Comparison of ENCODE assay signal across 21 cellular contexts in the genomic region with DNA sequence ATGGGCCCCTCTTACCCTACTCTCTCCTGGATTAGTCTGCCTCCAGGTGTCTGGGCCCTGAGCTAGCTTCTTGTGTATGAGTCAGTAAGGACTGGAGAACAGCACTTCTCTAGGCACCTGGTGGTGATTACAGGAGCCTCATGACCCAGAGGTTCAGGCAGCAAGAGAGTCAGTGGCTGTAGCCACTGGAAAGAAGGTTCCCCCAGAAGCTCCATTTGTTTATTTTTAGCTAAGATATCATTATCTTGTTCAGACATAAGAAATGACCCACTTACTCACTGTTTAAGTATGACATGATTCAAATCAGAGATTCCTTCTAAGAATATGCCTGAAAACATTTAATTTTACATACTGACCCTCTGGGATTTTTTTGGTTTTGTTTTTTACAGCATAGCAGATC. TPM values are rescaled to one million over a fixed set of nuclear protein-coding genes. Genes with fewer than 3 reads are reported as not detected.
DNase-seq lines count a peak whose midpoint lies in the region; ATAC-seq and TF ChIP-seq lines count a peak whose summit lies in the region.
"Had no signal": no experiment of that assay in that cellular context is flagged by ENCODE, and none has a peak within 500 bp of the region (broad histone marks: within the 10 kb centered on the region; RNA-seq: fewer than 3 reads in every experiment).

No MANE protein-coding gene starts in this region.

- DNase-seq in mammary epithelial cell (no peak), breast epithelium (ENCODE audit: low spot score in 2 of 2) (no peak), Panc1 (ENCODE audit: low read depth, low spot score) (no peak), fibroblast of villous mesenchyme (ENCODE audit: low read depth) (peak; percentile 11), dermis blood vessel endothelial cell (no peak), putamen (ENCODE audit: low spot score) (no peak), NOMO-1 treated with DMSO at 0.1 percent for 48 hours (lab: John Stamatoyannopoulos, UW; ENCODE audit: unreplicated experiment) (no peak), GM20000 (ENCODE audit: low spot score) (no peak)
- DNase-seq: 8988T; CD8-positive, alpha-beta memory T cell; DMS79 treated with DMSO at 0.1 percent for 48 hours; GF-D8; H7; NCI-H1417 treated with DMSO at 0.1 percent for 48 hours; NCI-H1930; NCI-H446 treated with DMSO at 0.1 percent for 48 hours; PC-9 had no signal

- no peak for TF ChIP-seq POLR2A in breast epithelium (IDR thresholded peaks at IDR 0.05)

- TF ChIP-seq CTCF in mammary epithelial cell (conservative IDR thresholded peaks at IDR 0.05 in 1 of 2, IDR thresholded peaks at IDR 0.05 in 1 of 2; ENCODE audit: extremely low read depth in 1 of 2, insufficient read depth in 1 of 2, low read depth in 1 of 2, low read length in 2 of 2): no peak
- no peak for TF ChIP-seq CTCF in breast epithelium (IDR thresholded peaks at IDR 0.05)
- TF ChIP-seq CTCF in Panc1 (IDR thresholded peaks at IDR 0.05): no peak
- TF ChIP-seq CTCF in fibroblast of villous mesenchyme (IDR thresholded peaks at IDR 0.05; ENCODE audit: insufficient read depth, low read depth, low read length): no peak
- TF ChIP-seq CTCF in GM20000 (IDR thresholded peaks at IDR 0.05; ENCODE audit: extremely low read depth, missing control alignments): no peak

- dilution Hi-C loops in mammary epithelial cell (cut with HindIII; ENCODE audit: low sequenced_read_pairs): no loop called here

- in situ Hi-C loops in mammary epithelial cell (cut with MboI; ENCODE audit: low sequenced_read_pairs in 2 of 2) (no loop called here), Panc1 (cut with HindIII; ENCODE audit: low pct_unique_long_range_greater_than_20kb, low sequenced_read_pairs) (no loop called here)

- CTCF ChIA-PET in mammary epithelial cell (lab: Charles Lee; ENCODE audit: low non-redundant PET): interaction anchor here (0.5 kb wide), 1 partner anchor 10 kb away, joined by 3 read pairs; no protein-coding TSS in a partner anchor
- CTCF ChIA-PET in Panc1 (lab: Charles Lee): interaction anchor here (0.7 kb wide), 1 partner anchor 46 kb away, joined by 7 read pairs; no protein-coding TSS in a partner anchor

- no peak overlapping the region for H3K9ac ChIP-seq in mammary epithelial cell (ENCODE audit: insufficient read depth, low read length)
- H3K9ac ChIP-seq: BLaER1 treated with 17β-estradiol and CSF1 and Interleukin-3, amounts not matched to agents 10 nM and 100 nM had no signal

- no peaks in the 10 kb centered on the region for H4K20me1 ChIP-seq in mammary epithelial cell (ENCODE audit: insufficient read depth, low read length)
- H4K20me1 ChIP-seq: BLaER1 treated with 17β-estradiol and CSF1 and Interleukin-3, amounts not matched to agents 10 nM and 100 nM had no signal

- H3K9me3 ChIP-seq in mammary epithelial cell (replicated peaks; ENCODE audit: insufficient read depth, low read length) (no peaks in the 10 kb centered on the region), breast epithelium (no peaks in the 10 kb centered on the region), Panc1 (ENCODE audit: control insufficient read depth, insufficient read depth, low read depth, low read length) (no peaks in the 10 kb centered on the region)

- no peaks in the 10 kb centered on the region for H3K27me3 ChIP-seq in mammary epithelial cell (ENCODE audit: insufficient read depth, low read length)
- no peaks in the 10 kb centered on the region for H3K27me3 ChIP-seq in breast epithelium
- no peaks in the 10 kb centered on the region for H3K27me3 ChIP-seq in Panc1 (ENCODE audit: control insufficient read depth, insufficient read depth, low read length)
- H3K27me3 ChIP-seq: BLaER1 treated with 17β-estradiol and CSF1 and Interleukin-3, amounts not matched to agents 10 nM and 100 nM had no signal

- H3K36me3 ChIP-seq in mammary epithelial cell (ENCODE audit: insufficient read depth, low read length) (peaks cover 17% of the 10 kb centered on the region), breast epithelium (no peaks in the 10 kb centered on the region), Panc1 (ENCODE audit: control insufficient read depth, insufficient read depth, low read length) (no peaks in the 10 kb centered on the region)

- H3K27ac ChIP-seq in mammary epithelial cell (ENCODE audit: insufficient read depth, low read depth, low read length): no peak overlapping the region
- no peak overlapping the region for H3K27ac ChIP-seq in breast epithelium
- H3K27ac ChIP-seq in Panc1 (ENCODE audit: low read length): no peak overlapping the region
- H3K27ac ChIP-seq: BLaER1 treated with 17β-estradiol and CSF1 and Interleukin-3, amounts not matched to agents 10 nM and 100 nM; HL-60; PC-9; SK-N-MC had no signal

- BruUV-seq in mammary epithelial cell (replicated peaks; lab: Mats Ljungman, UMichigan) (TSS peak; percentile 6), Panc1 (replicated peaks; lab: Mats Ljungman, UMichigan) (TSS peak; percentile 13)

- intact Hi-C loops in mammary epithelial cell (cut with micrococcal nuclease): no loop called here
- intact Hi-C loops in breast epithelium (cut with DNase I; ENCODE audit: low total_unique reads): no loop called here
- intact Hi-C loops in Panc1 (cut with micrococcal nuclease; ENCODE audit: unreplicated experiment): no loop called here

- H2AFZ ChIP-seq in mammary epithelial cell (ENCODE audit: low read depth, low read length): no peak overlapping the region
- H2AFZ ChIP-seq: PC-9 had no signal

- H3K4me2 ChIP-seq in mammary epithelial cell (ENCODE audit: insufficient read depth, low read depth, low read length): no peak overlapping the region
- H3K4me2 ChIP-seq: BLaER1 treated with 17β-estradiol and CSF1 and Interleukin-3, amounts not matched to agents 10 nM and 100 nM; PC-9 had no signal

- H3K4me1 ChIP-seq in mammary epithelial cell (ENCODE audit: insufficient read depth, low read length) (no peaks in the 10 kb centered on the region), breast epithelium (no peaks in the 10 kb centered on the region), Panc1 (ENCODE audit: control insufficient read depth, insufficient read depth, low read length) (no peaks in the 10 kb centered on the region)
- H3K4me1 ChIP-seq: BLaER1 treated with 17β-estradiol and CSF1 and Interleukin-3, amounts not matched to agents 10 nM and 100 nM had no signal

- POLR2A ChIA-PET in Panc1 (lab: Charles Lee): no interaction called here

- no peaks in the 10 kb centered on the region for H3K79me2 ChIP-seq in mammary epithelial cell (ENCODE audit: insufficient read depth, low read length)

- H3K4me3 ChIP-seq in mammary epithelial cell (replicated peaks in 1 of 3; ENCODE audit: insufficient read depth in 1 of 3, low read depth in 2 of 3, low read length in 3 of 3): no peak overlapping the region
- H3K4me3 ChIP-seq in breast epithelium: no peak overlapping the region
- no peak overlapping the region for H3K4me3 ChIP-seq in Panc1 (ENCODE audit: low read depth in 2 of 2, low read length in 2 of 2)
- no peak overlapping the region for H3K4me3 ChIP-seq in fibroblast of villous mesenchyme (ENCODE audit: low read depth, low read length)
- H3K4me3 ChIP-seq: BLaER1 treated with 17β-estradiol and CSF1 and Interleukin-3, amounts not matched to agents 10 nM and 100 nM; PC-9; SK-N-MC had no signal

- ATAC-seq in Panc1: no peak
- ATAC-seq: Right ventricle myocardium inferior had no signal

RNA-seq across cellular contexts. Expression of a gene that starts 23.6 kb away (rescaled TPM):
- total RNA-seq in mammary epithelial cell (10 to 100 TPM in 1 of 2 donors, 1 to 10 TPM in 1; 6.7 to 20.1 TPM), breast epithelium (1 to 10 TPM in 2 of 3 donors, under 1 TPM in 1; 0.48 to 4.9 (median 3.1) TPM), Panc1 (2021; ENCODE audit: unreplicated experiment) (144 TPM), fibroblast of villous mesenchyme (1.6 and 1.7 TPM in 2 replicates), dermis blood vessel endothelial cell (7.5 and 14.9 TPM in 2 replicates)
- 6.9 TPM for polyA plus RNA-seq in mammary epithelial cell
- 30.6 TPM for polyA minus RNA-seq in mammary epithelial cell
- polyA plus RNA-seq in Panc1 (2012; ENCODE audit: insufficient read length): 276 TPM

RNA-seq across cellular contexts. Expression of a gene that starts 53.3 kb away (rescaled TPM):
- total RNA-seq in mammary epithelial cell (10 to 100 TPM; 29.2 to 68.7 TPM), breast epithelium (10 to 100 TPM; 35.2 to 43.6 (median 39.1) TPM), Panc1 (2021; ENCODE audit: unreplicated experiment) (107 TPM), fibroblast of villous mesenchyme (29.8 and 40.3 TPM in 2 replicates), dermis blood vessel endothelial cell (33.6 and 36.6 TPM in 2 replicates)
- 37.5 TPM for polyA plus RNA-seq in mammary epithelial cell
- polyA minus RNA-seq in mammary epithelial cell: 19.0 TPM
- polyA plus RNA-seq in Panc1 (2012; ENCODE audit: insufficient read length): 111 TPM

RNA-seq across cellular contexts. Expression of a gene that starts 58.1 kb away (rescaled TPM):
- 10 to 100 TPM; 25.2 to 59.1 TPM for total RNA-seq in mammary epithelial cell
- polyA plus RNA-seq in mammary epithelial cell: 35.7 TPM
- polyA minus RNA-seq in mammary epithelial cell: 39.0 TPM
- 10 to 100 TPM; 87.1 to 91.8 (median 89.8) TPM for total RNA-seq in breast epithelium
- 65.5 TPM for total RNA-seq in Panc1 (2021; ENCODE audit: unreplicated experiment)
- 101 TPM for polyA plus RNA-seq in Panc1 (2012; ENCODE audit: insufficient read length)
- 19.0 and 21.6 TPM in 2 replicates for total RNA-seq in fibroblast of villous mesenchyme
- 41.0 and 53.1 TPM in 2 replicates for total RNA-seq in dermis blood vessel endothelial cell
